Comparison of ENCODE assay signal across 20 cellular contexts in the genomic region with DNA sequence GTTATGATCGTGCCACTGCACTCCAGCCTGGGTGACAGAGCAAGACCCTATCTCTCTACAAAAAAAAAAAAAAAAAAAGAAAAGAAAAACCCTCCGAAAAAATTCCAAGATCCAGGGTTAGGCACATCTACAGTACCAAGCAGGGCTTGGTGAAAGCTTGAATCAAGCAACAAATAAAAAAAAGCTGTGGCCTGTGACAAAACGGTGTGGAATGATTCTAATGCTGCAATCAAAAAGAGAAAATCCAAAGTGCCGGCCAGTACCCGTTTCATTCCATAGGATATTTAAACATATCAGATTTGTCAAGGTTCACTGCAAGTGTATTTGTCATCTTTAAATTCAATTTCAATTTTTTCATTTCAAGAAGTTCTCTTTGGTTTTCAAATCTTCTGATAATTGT. TPM values are rescaled to one million over a fixed set of nuclear protein-coding genes. Genes with fewer than 3 reads are reported as not detected.
DNase-seq lines count a peak whose midpoint lies in the region; ATAC-seq and TF ChIP-seq lines count a peak whose summit lies in the region.
"Had no signal": no experiment of that assay in that cellular context is flagged by ENCODE, and none has a peak within 500 bp of the region (broad histone marks: within the 10 kb centered on the region; RNA-seq: fewer than 3 reads in every experiment).

No MANE protein-coding gene starts in this region.

- H3K23ac ChIP-seq in trophoblast cell (ENCODE audit: low read length): no peak overlapping the region
- no peak overlapping the region for H3K23ac ChIP-seq in neuronal stem cell (ENCODE audit: low read depth, low read length, poor library complexity)

- H4K20me1 ChIP-seq in PC-3 (ENCODE audit: low read length): no peaks in the 10 kb centered on the region

- no peaks in the 10 kb centered on the region for H3K9me3 Mint-ChIP-seq in activated naive CD4-positive, alpha-beta T cell treated with anti-CD3 and anti-CD28 coated beads, Interleukin-2, amount 50 U/mL, for 72 hours
- H3K9me3 Mint-ChIP-seq: CD8-positive, alpha-beta memory T cell; mesothelial cell of epicardium; nephron; T-cell had no signal

- H4K12ac ChIP-seq in trophoblast cell (ENCODE audit: low read depth, low read length): no peak overlapping the region

- no peaks in the 10 kb centered on the region for H3K79me1 ChIP-seq in trophoblast cell (ENCODE audit: low read length)
- H3K79me1 ChIP-seq in neuronal stem cell (ENCODE audit: low read depth, low read length): no peaks in the 10 kb centered on the region

- no CpG with 5 or more reads among the region's 5 CpGs for WGBS in trophoblast cell (ENCODE audit: extremely low coverage, insufficient coverage, insufficient read length)
- no CpG with 5 or more reads among the region's 5 CpGs for WGBS in neuronal stem cell (ENCODE audit: extremely low coverage in 2 of 2, insufficient read length in 2 of 2, insufficient replicate concordance in 1 of 2), 2 donors

- no peak overlapping the region for H2BK5ac ChIP-seq in trophoblast cell (ENCODE audit: low read depth, low read length, poor library complexity)
- H2BK5ac ChIP-seq in neuronal stem cell (ENCODE audit: low read length): no peak overlapping the region

- H3K27ac ChIP-seq in PC-3 (ENCODE audit: low read length) (peak overlapping the region; percentile 71), trophoblast cell (ENCODE audit: low read depth, low read length) (no peak overlapping the region), neuronal stem cell (replicated peaks; ENCODE audit: low read length) (no peak overlapping the region), lower lobe of right lung (no peak overlapping the region)
- H3K27ac ChIP-seq: prostate gland had no signal

- H3K4me3 ChIP-seq in PC-3 (ENCODE audit: low read length) (no peak overlapping the region), epithelial cell of esophagus (ENCODE audit: low read length) (no peak overlapping the region), trophoblast cell (ENCODE audit: low read depth, low read length) (no peak overlapping the region), neuronal stem cell (ENCODE audit: low read length in 2 of 2) (no peak overlapping the region), lower lobe of right lung (no peak overlapping the region)
- H3K4me3 ChIP-seq: prostate gland had no signal

- H3K14ac ChIP-seq in trophoblast cell (ENCODE audit: low read length): no peak overlapping the region
- H3K14ac ChIP-seq in neuronal stem cell (ENCODE audit: low read length): no peak overlapping the region

- no peak overlapping the region for H2BK15ac ChIP-seq in neuronal stem cell (ENCODE audit: low read length)

- H3K9ac ChIP-seq in PC-3 (ENCODE audit: low read length) (no peak overlapping the region), trophoblast cell (ENCODE audit: low read length) (no peak overlapping the region), neuronal stem cell (ENCODE audit: low read depth, low read length, poor library complexity) (no peak overlapping the region)

- H2BK12ac ChIP-seq in trophoblast cell (ENCODE audit: low read length) (no peak overlapping the region), neuronal stem cell (ENCODE audit: low read length) (no peak overlapping the region)

- TF ChIP-seq CTCF in PC-3 (conservative IDR thresholded peaks at IDR 0.05; ENCODE audit: low read depth, low read length) (no peak), epithelial cell of esophagus (IDR thresholded peaks at IDR 0.05; ENCODE audit: insufficient read depth, low read depth, low read length, missing control alignments) (no peak), lower lobe of right lung (IDR thresholded peaks at IDR 0.05) (no peak)

- H2AFZ ChIP-seq in PC-3 (ENCODE audit: low read length) (no peak overlapping the region), trophoblast cell (ENCODE audit: insufficient read depth, low read length, poor library complexity) (no peak overlapping the region), neuronal stem cell (ENCODE audit: low read length) (no peak overlapping the region)

- intact Hi-C loops in PC-3 (cut with micrococcal nuclease): loop anchor here (5.0 kb wide), 2 partner anchors 136 to 166 kb away; no protein-coding TSS in a partner anchor
- intact Hi-C loops in lower lobe of right lung (cut with DNase I): no loop called here

- DNase-seq in AG20443 (ENCODE audit: low spot score) (peak; percentile 63), PC-3 (peak; percentile 14), epithelial cell of esophagus (ENCODE audit: low read depth) (peak; percentile 57), trophoblast cell (peak; percentile 57 to 81), T-helper 1 cell (no peak), neuronal stem cell (ENCODE audit: low spot score) (no peak), lower lobe of right lung (no peak)
- no peak for DNase-seq in activated naive CD4-positive, alpha-beta T cell treated with anti-CD3 and anti-CD28 coated beads, Interleukin-2, amount 50 U/mL, for 72 hours (ENCODE audit: low spot score in 2 of 2)
- DNase-seq: activated CD4-positive, alpha-beta T cell treated with anti-CD3 and anti-CD28 coated beads, Interleukin-2, amount 50 U/mL, for 1 hour; activated gamma-delta T cell; CD8-positive, alpha-beta memory T cell; DMS79 treated with DMSO at 0.1 percent for 48 hours; NCI-H1092 treated with DMSO at 0.1 percent for 48 hours; NCI-H2081; NCI-H510A treated with DMSO at 0.1 percent for 48 hours; T-cell had no signal

- no peak overlapping the region for H3K18ac ChIP-seq in trophoblast cell (ENCODE audit: low read length)
- H3K18ac ChIP-seq in neuronal stem cell (ENCODE audit: low read length): no peak overlapping the region

- H2BK120ac ChIP-seq in trophoblast cell (ENCODE audit: insufficient read depth, low read length, poor library complexity): no peak overlapping the region
- H2BK120ac ChIP-seq in neuronal stem cell (ENCODE audit: low read depth, low read length): no peak overlapping the region

- H4K8ac ChIP-seq in trophoblast cell (ENCODE audit: low read depth, low read length): no peak overlapping the region
- H4K8ac ChIP-seq in neuronal stem cell (ENCODE audit: low read depth, low read length): no peak overlapping the region

- POLR2A ChIA-PET in PC-3 (lab: Charles Lee; ENCODE audit: unreplicated experiment): no interaction called here

- no TSS peak for BruUV-seq in PC-3 (replicated peaks; lab: Mats Ljungman, UMichigan)

- H3K79me2 ChIP-seq in PC-3 (ENCODE audit: low read length): no peaks in the 10 kb centered on the region
- H3K79me2 ChIP-seq in trophoblast cell (ENCODE audit: control insufficient read depth, insufficient read depth, low read length, poor library complexity): no peaks in the 10 kb centered on the region

- no peak overlapping the region for H3K4ac ChIP-seq in trophoblast cell (ENCODE audit: low read depth, low read length)
- no peak overlapping the region for H3K4ac ChIP-seq in neuronal stem cell (ENCODE audit: low read length)

- H4K91ac ChIP-seq in trophoblast cell (ENCODE audit: low read depth, low read length): no peak overlapping the region
- H4K91ac ChIP-seq in neuronal stem cell (ENCODE audit: low read depth, low read length, poor library complexity): no peak overlapping the region

- H3K27me3 ChIP-seq in PC-3 (ENCODE audit: low read length) (no peaks in the 10 kb centered on the region), trophoblast cell (ENCODE audit: insufficient read depth, low read length) (no peaks in the 10 kb centered on the region), neuronal stem cell (ENCODE audit: control insufficient read depth in 3 of 3, insufficient read depth in 3 of 3, low read depth in 1 of 3, low read length in 3 of 3) (no peaks in the 10 kb centered on the region), lower lobe of right lung (ENCODE audit: low read depth) (no peaks in the 10 kb centered on the region)

- H3K9me3 ChIP-seq in PC-3 (ENCODE audit: low read length) (no peaks in the 10 kb centered on the region), trophoblast cell (ENCODE audit: insufficient read depth, low read depth, low read length) (no peaks in the 10 kb centered on the region), neuronal stem cell (replicated peaks in 1 of 2; ENCODE audit: control insufficient read depth in 2 of 2, insufficient read depth in 1 of 2, low read depth in 1 of 2, low read length in 2 of 2) (no peaks in the 10 kb centered on the region), lower lobe of right lung (no peaks in the 10 kb centered on the region)
- H3K9me3 ChIP-seq: prostate gland had no signal

- peaks cover 26% of the 10 kb centered on the region for H3K4me1 ChIP-seq in PC-3 (ENCODE audit: insufficient read depth, low read length)
- H3K4me1 ChIP-seq in trophoblast cell (ENCODE audit: control insufficient read depth in 1 of 2, insufficient read depth in 2 of 2, low read length in 2 of 2): no peaks in the 10 kb centered on the region
- peaks cover 5% of the 10 kb centered on the region in 2 donors for H3K4me1 ChIP-seq in neuronal stem cell (ENCODE audit: control insufficient read depth in 2 of 2, insufficient read depth in 1 of 2, low read depth in 1 of 2, low read length in 2 of 2)
- H3K4me1 ChIP-seq in lower lobe of right lung: no peaks in the 10 kb centered on the region
- H3K4me1 ChIP-seq: prostate gland had no signal

- H3K36me3 Mint-ChIP-seq in activated naive CD4-positive, alpha-beta T cell treated with anti-CD3 and anti-CD28 coated beads, Interleukin-2, amount 50 U/mL, for 72 hours: no peaks in the 10 kb centered on the region

- CTCF ChIA-PET in PC-3 (lab: Charles Lee): no interaction called here

- H3K27ac Mint-ChIP-seq in activated naive CD4-positive, alpha-beta T cell treated with anti-CD3 and anti-CD28 coated beads, Interleukin-2, amount 50 U/mL, for 72 hours: no peak overlapping the region
- H3K27ac Mint-ChIP-seq: CD8-positive, alpha-beta memory T cell; mesothelial cell of epicardium; T-cell had no signal

- no peak for ATAC-seq in PC-3
- ATAC-seq in lower lobe of right lung: no peak
- ATAC-seq in activated naive CD4-positive, alpha-beta T cell treated with anti-CD3 and anti-CD28 coated beads, Interleukin-2, amount 50 U/mL, for 72 hours: no peak
- ATAC-seq: Right ventricle myocardium inferior, T-cell had no signal

- H3K4me2 ChIP-seq in PC-3 (ENCODE audit: low read length): no peak overlapping the region
- no peak overlapping the region for H3K4me2 ChIP-seq in trophoblast cell (ENCODE audit: low read length)
- no peak overlapping the region for H3K4me2 ChIP-seq in neuronal stem cell (ENCODE audit: insufficient read depth, low read length, poor library complexity, severe bottlenecking)

- no peaks in the 10 kb centered on the region for H3F3A ChIP-seq in PC-3 (ENCODE audit: low read length, unreplicated experiment)

- H3K9me2 ChIP-seq in PC-3 (replicated peaks; ENCODE audit: low read length): no peaks in the 10 kb centered on the region

- no peaks in the 10 kb centered on the region for H3K36me3 ChIP-seq in PC-3 (ENCODE audit: low read depth, low read length)
- H3K36me3 ChIP-seq in trophoblast cell (ENCODE audit: control insufficient read depth in 1 of 2, insufficient read depth in 2 of 2, low read length in 2 of 2): no peaks in the 10 kb centered on the region
- H3K36me3 ChIP-seq in neuronal stem cell (replicated peaks in 1 of 2; ENCODE audit: control insufficient read depth in 2 of 2, insufficient read depth in 2 of 2, low read length in 2 of 2): peaks cover 0 to 18% of the 10 kb centered on the region in 2 donors
- peaks cover 19% of the 10 kb centered on the region for H3K36me3 ChIP-seq in lower lobe of right lung
- H3K36me3 ChIP-seq: prostate gland had no signal

- H2AK5ac ChIP-seq in trophoblast cell (ENCODE audit: low read length) (no peak overlapping the region), neuronal stem cell (ENCODE audit: low read depth, low read length) (no peak overlapping the region)

RNA-seq across cellular contexts. Expression of a gene that starts 20.5 kb away (rescaled TPM):
- total RNA-seq in PC-3 (2014; rRNA removed) (22.6 and 29.6 TPM in 2 replicates), lower lobe of right lung (16.2 TPM)
- 22.0 and 22.3 TPM in 2 replicates for polyA plus RNA-seq in trophoblast cell (2013)
- 30.3 TPM for polyA plus RNA-seq in neuronal stem cell (2013, experiment 1 of 2)
- polyA plus RNA-seq in neuronal stem cell (2013, experiment 2 of 2): 32.0 TPM
- total RNA-seq in activated naive CD4-positive, alpha-beta T cell treated with anti-CD3 and anti-CD28 coated beads, Interleukin-2, amount 50 U/mL, for 72 hours: 10 to 100 TPM; 14.2 to 16.7 TPM

RNA-seq across cellular contexts. Expression of a gene that starts 20.7 kb away (rescaled TPM):
- 19.7 and 20.0 TPM in 2 replicates for total RNA-seq in PC-3 (2014; rRNA removed)
- polyA plus RNA-seq in trophoblast cell (2013): 18.3 and 19.9 TPM in 2 replicates
- 27.5 TPM for polyA plus RNA-seq in neuronal stem cell (2013, experiment 1 of 2)
- polyA plus RNA-seq in neuronal stem cell (2013, experiment 2 of 2): 29.5 TPM
- 38.6 TPM for total RNA-seq in lower lobe of right lung
- total RNA-seq in activated naive CD4-positive, alpha-beta T cell treated with anti-CD3 and anti-CD28 coated beads, Interleukin-2, amount 50 U/mL, for 72 hours: 10 to 100 TPM; 31.5 to 37.2 TPM

Comparison
In these comparisons a context has a peak if more than half of its experiments do, and no peak if none do; other contexts are left out.
1. DNase-seq: peak in AG20443 (single experiment), PC-3 (single experiment), epithelial cell of esophagus (single experiment) and trophoblast cell (2 of 2); none in T-helper 1 cell (0 of 5), neuronal stem cell (single experiment), lower lobe of right lung (single experiment) and activated naive CD4-positive, alpha-beta T cell treated with anti-CD3 and anti-CD28 coated beads, Interleukin-2, amount 50 U/mL, for 72 hours (0 of 2).